In the genomic region with DNA sequence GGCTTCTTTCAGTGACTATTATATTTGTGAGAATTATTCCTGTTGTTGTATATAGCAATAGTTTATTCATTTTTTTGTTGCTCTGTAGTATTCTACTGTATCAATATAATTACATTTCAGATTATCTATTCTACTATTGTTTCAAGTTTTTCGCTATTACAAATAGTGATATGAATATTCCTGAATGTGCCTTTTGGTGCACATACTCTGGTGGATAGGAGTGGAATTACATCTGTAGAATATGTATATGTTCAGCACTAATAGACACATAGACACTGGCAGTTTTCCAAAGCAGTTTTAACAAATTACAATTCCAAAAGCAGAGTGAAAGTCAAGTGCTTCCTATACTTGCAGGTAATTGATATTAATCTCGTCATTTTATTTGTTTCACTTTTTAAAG, we compare ENCODE assay signal across 20 cellular contexts.
A peak's percentile ranks its signal among the peaks of the same experiment; 100 is the strongest.
DNase-seq lines count a peak whose midpoint lies in the region; ATAC-seq and TF ChIP-seq lines count a peak whose summit lies in the region.
"Had no signal": no experiment of that assay in that cellular context is flagged by ENCODE, and none has a peak within 500 bp of the region (broad histone marks: within the 10 kb centered on the region; RNA-seq: fewer than 3 reads in every experiment).

No MANE protein-coding gene starts in this region.

- no peaks in the 10 kb centered on the region for H3K36me3 Mint-ChIP-seq in nephron (ENCODE audit: low read depth)

- peak; percentile 40 for ATAC-seq in HG02610 (IDR thresholded peaks at IDR 0.05; ENCODE audit: unreplicated experiment)
- no peak for ATAC-seq in GM18870 (IDR thresholded peaks at IDR 0.05; ENCODE audit: unreplicated experiment)
- ATAC-seq in HG03469 (IDR thresholded peaks at IDR 0.05; ENCODE audit: unreplicated experiment) = no peak
- ATAC-seq: sciatic nerve had no signal

- in situ Hi-C loops in brain microvascular endothelial cell (cut with HindIII; ENCODE audit: low pct_ligation_motif_present, low sequenced_read_pairs) = no loop called here

- no peak for DNase-seq in GM06990 (ENCODE audit: extremely low read depth, insufficient read length)
- DNase-seq in RPMI8226 = peak; percentile 2
- DNase-seq in SHP77 (lab: John Stamatoyannopoulos, UW) = no peak
- no peak for DNase-seq in brain microvascular endothelial cell
- DNase-seq: activated gamma-delta T cell treated with Interleukin-2 at 50 U/mL for 16 hours; CD4-positive, alpha-beta T cell; dorsolateral prefrontal cortex; GF-D8; H7; NCI-H2107; NCI-H774; stimulated activated CD4-positive, alpha-beta T cell treated with anti-CD3 and anti-CD28 coated beads, Interleukin-4, amount 100 ng/mL, for 24 hours had no signal

- no peak overlapping the region for H3K27ac Mint-ChIP-seq in nephron
- H3K27ac Mint-ChIP-seq: CD4-positive, alpha-beta T cell had no signal

- no peaks in the 10 kb centered on the region for H3K4me1 Mint-ChIP-seq in nephron

- no peak overlapping the region for H3K27ac ChIP-seq in brain microvascular endothelial cell
- H3K27ac ChIP-seq: ascending aorta, dorsolateral prefrontal cortex, SJSA1, tibial nerve had no signal

- no peak overlapping the region for H3K4me3 Mint-ChIP-seq in nephron
- H3K4me3 Mint-ChIP-seq: CD4-positive, alpha-beta T cell had no signal

- TF ChIP-seq CTCF in GM06990 (IDR thresholded peaks at IDR 0.05; ENCODE audit: insufficient read depth, low read length, poor library complexity, severe bottlenecking) = peak; percentile 3
- peak; percentile 8 to 25 (median 21) for TF ChIP-seq CTCF in nephron (IDR thresholded peaks at IDR 0.05; ENCODE audit: unreplicated experiment in 3 of 3)
- TF ChIP-seq CTCF in brain microvascular endothelial cell (IDR thresholded peaks at IDR 0.05; ENCODE audit: low read depth, low read length, missing control alignments) = no peak

- H3K4me3 ChIP-seq in GM06990 (replicated peaks; ENCODE audit: low read depth, low read length) = no peak overlapping the region
- no peak overlapping the region for H3K4me3 ChIP-seq in brain microvascular endothelial cell (ENCODE audit: low read depth, low read length)
- H3K4me3 ChIP-seq: ascending aorta, dorsolateral prefrontal cortex, SJSA1, tibial nerve had no signal

- H3K27me3 ChIP-seq in GM06990 (replicated peaks; ENCODE audit: control insufficient read depth, insufficient read depth, low read length) = no peaks in the 10 kb centered on the region
- H3K27me3 ChIP-seq in brain microvascular endothelial cell (replicated peaks) = no peaks in the 10 kb centered on the region
- H3K27me3 ChIP-seq: ascending aorta, dorsolateral prefrontal cortex, SJSA1, tibial nerve had no signal

- H3K27me3 Mint-ChIP-seq in nephron (ENCODE audit: low read depth) = no peaks in the 10 kb centered on the region
- H3K27me3 Mint-ChIP-seq: CD4-positive, alpha-beta T cell had no signal

- no peaks in the 10 kb centered on the region for H3K36me3 ChIP-seq in GM06990 (ENCODE audit: control insufficient read depth, insufficient read depth, low read length)
- H3K36me3 ChIP-seq in brain microvascular endothelial cell (replicated peaks) = no peaks in the 10 kb centered on the region
- H3K36me3 ChIP-seq: ascending aorta, SJSA1, tibial nerve had no signal

- H3K9me3 Mint-ChIP-seq in nephron = peaks cover 25% of the 10 kb centered on the region
